ENCODE assay signal across 8 cellular contexts in genomic region chr4:168318266-168318895, GRCh38. TPM values are rescaled to one million over a fixed set of nuclear protein-coding genes. Genes with fewer than 3 reads are reported as not detected.
A peak's percentile ranks its signal among the peaks of the same experiment; 100 is the strongest.
DNase-seq lines count a peak whose midpoint lies in the region; ATAC-seq and TF ChIP-seq lines count a peak whose summit lies in the region.

TSS of gene DDX60 (minus strand) at chr4:168318752. CDS start at chr4:168311259, 7,493 bp downstream.

- H3K27me3 ChIP-seq in adipocyte (replicated peaks; ENCODE audit: control insufficient read depth, insufficient read depth, low read length) (no peaks in the 10 kb centered on the region), heart left ventricle (no peaks in the 10 kb centered on the region)

- H3K4me3 ChIP-seq in adipocyte (ENCODE audit: low read length) (peak within 1 kb of the TSS; percentile 89), heart left ventricle (peak within 1 kb of the TSS; percentile 62 to 91 (median 78))

- peak; percentile 66 for DNase-seq in GDM1 (lab: John Stamatoyannopoulos, UW)
- peak; percentile 89 for DNase-seq in H4 (ENCODE audit: low spot score)
- peak; percentile 15 to 59 for DNase-seq in SW 1271 (lab: John Stamatoyannopoulos, UW)
- peak; percentile 93 for DNase-seq in adipocyte (ENCODE audit: low read depth)
- DNase-seq in heart left ventricle = peak; percentile 79 to 84 (median 84)
- DNase-seq in posterior cingulate gyrus = peak; percentile 17 to 89 (median 38)
- DNase-seq in type B pancreatic cell (ENCODE audit: extremely low spot score, unreplicated experiment) = peak; percentile 78

- peak within 1 kb of the TSS; percentile 91 to 99 (median 97) for H3K27ac ChIP-seq in heart left ventricle

- intact Hi-C loops in heart left ventricle (cut with DNase I) (loop anchor here in 5 of 10 donors (2.0 to 10.0 kb wide), 6 partner anchors 89 to 166 kb away; partner anchors contain the start of gene DDX60L (in 3 of the 5)), posterior cingulate gyrus (cut with DNase I) (no loop called here)

- peaks cover 6% of the 10 kb centered on the region for H3K9me3 Mint-ChIP-seq in type B pancreatic cell

- TF ChIP-seq CTCF in LNCAP (IDR thresholded peaks at IDR 0.05) (peak; percentile 15; the same call in 1 of the 2 replicates), heart left ventricle (IDR thresholded peaks at IDR 0.05) (peak; percentile 41 to 71 (median 56)), type B pancreatic cell (conservative IDR thresholded peaks at IDR 0.05) (peak; percentile 67)

- H3K4me1 Mint-ChIP-seq in type B pancreatic cell (ENCODE audit: unreplicated experiment) = peaks cover 12% of the 10 kb centered on the region

- no peaks in the 10 kb centered on the region for H3K36me3 Mint-ChIP-seq in type B pancreatic cell

- WGBS in heart left ventricle, 4 donors = 0 to 2% (median 1%) methylated on average over 32 to 38 of the region's 38 CpGs

- peak within 1 kb of the TSS; percentile 94 for H3K27ac Mint-ChIP-seq in type B pancreatic cell

- peak in 1 of 2 donors; percentile 21 for TF ChIP-seq POLR2A in heart left ventricle (IDR thresholded peaks at IDR 0.05)

- H3K36me3 ChIP-seq in adipocyte (ENCODE audit: control insufficient read depth, insufficient read depth, low read length, severe bottlenecking) = no peaks in the 10 kb centered on the region
- H3K36me3 ChIP-seq in heart left ventricle = no peaks in the 10 kb centered on the region

- H3K27me3 Mint-ChIP-seq in type B pancreatic cell = no peaks in the 10 kb centered on the region

- H3K4me1 ChIP-seq in adipocyte (ENCODE audit: control insufficient read depth, insufficient read depth, low read length) (peaks cover 5% of the 10 kb centered on the region), heart left ventricle (peaks cover 0 to 24% (median 11%) of the 10 kb centered on the region in 12 donors)

- H3K4me3 Mint-ChIP-seq in type B pancreatic cell = peak within 1 kb of the TSS; percentile 90

- peak within 1 kb of the TSS; percentile 88 for H3K9ac ChIP-seq in adipocyte (ENCODE audit: low read length)

- H3K9me3 ChIP-seq in adipocyte (ENCODE audit: control insufficient read depth, low read length) (no peaks in the 10 kb centered on the region), heart left ventricle (no peaks in the 10 kb centered on the region)

- peak; percentile 85 to 96 (median 95) for ATAC-seq in heart left ventricle

RNA-seq across cellular contexts. Expression of gene DDX60, which starts in this region (rescaled TPM):
- 20.0 and 30.2 TPM in 2 replicates for total RNA-seq in H4 (2014; rRNA removed; shearing (Covaris generic))
- total RNA-seq in heart left ventricle (10 to 100 TPM in 5 of 9 donors, 1 to 10 TPM in 4; 3.8 to 27.2 (median 10.6) TPM), type B pancreatic cell (ENCODE audit: low replicate concordance) (8.7 and 9.3 TPM in 2 replicates)
- polyA plus RNA-seq in heart left ventricle = 1 to 10 TPM; 1.4 to 4.2 TPM

Comparison
In these comparisons a context has a peak if more than half of its experiments do, and no peak if none do; other contexts are left out.
1. Peak in every context shown above with its lines: DNase-seq, ATAC-seq, H3K4me3 ChIP-seq and H3K27ac ChIP-seq.
2. DNase-seq: peak in every context shown above with its lines; median percentile 93 in adipocyte; 89 in H4; 84 in heart left ventricle; 78 in type B pancreatic cell; 66 in GDM1; 38 in posterior cingulate gyrus; 37 in SW 1271.
3. CTCF ChIP-seq: peak in every context shown above with its lines; median percentile 67 in type B pancreatic cell; 56 in heart left ventricle; 15 in LNCAP.